Comparison of ENCODE assay signal across 8 cellular contexts in the genomic region with DNA sequence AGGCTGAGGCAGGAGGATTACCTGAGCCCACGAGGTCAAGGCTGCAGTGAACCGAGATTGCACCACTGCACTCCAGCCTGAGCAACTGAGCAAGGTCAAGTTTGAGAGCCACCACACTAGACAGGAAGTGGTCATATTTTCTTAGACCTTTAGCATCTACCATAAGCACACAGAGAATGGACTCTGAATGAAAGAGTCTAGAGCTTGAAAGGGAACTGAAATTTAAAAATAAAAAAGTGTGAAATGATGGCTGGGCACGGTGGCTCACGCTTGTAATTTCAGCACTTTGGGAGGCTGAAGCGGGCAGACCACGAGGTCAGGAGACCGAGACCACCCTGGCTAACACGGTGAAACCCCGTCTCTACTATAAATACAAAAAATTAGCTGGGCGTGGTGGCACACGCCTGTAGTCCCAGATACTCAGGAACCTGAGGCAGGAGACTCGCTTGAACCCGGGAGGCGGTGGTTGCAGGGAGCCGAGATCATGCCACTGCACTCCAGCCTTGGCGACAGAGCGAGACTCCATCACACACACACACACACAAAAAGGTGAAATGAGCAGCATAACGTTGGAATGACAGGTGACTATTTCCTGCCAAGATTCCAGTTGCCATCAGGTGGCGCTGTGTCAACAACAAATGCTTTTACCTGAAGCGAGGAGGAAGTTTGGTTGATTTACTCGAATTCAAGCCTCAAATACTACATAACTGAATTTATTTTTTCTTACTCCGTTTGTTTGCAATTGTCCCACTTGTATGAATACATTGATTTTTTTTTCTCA. TPM values are rescaled to one million over a fixed set of nuclear protein-coding genes. Genes with fewer than 3 reads are reported as not detected.
DNase-seq lines count a peak whose midpoint lies in the region; ATAC-seq and TF ChIP-seq lines count a peak whose summit lies in the region.

No MANE protein-coding gene starts in this region.

- H3K27me3 ChIP-seq in H9 (ENCODE audit: insufficient read depth, low read length): no peaks in the 10 kb centered on the region
- no peaks in the 10 kb centered on the region for H3K27me3 ChIP-seq in Loucy (ENCODE audit: insufficient read depth, low read length, poor library complexity, severe bottlenecking)
- H3K27me3 ChIP-seq in SU-DHL-6 (ENCODE audit: low read length): no peaks in the 10 kb centered on the region
- H3K27me3 ChIP-seq in aorta (ENCODE audit: control insufficient read depth in 1 of 2, insufficient read depth in 2 of 2, low read length in 1 of 2): no peaks in the 10 kb centered on the region

- DNase-seq in GM03348 (ENCODE audit: low spot score) (peak; percentile 68), H9 (peak; percentile 75), left cardiac atrium (peak; percentile 64), pulmonary artery endothelial cell (ENCODE audit: low read depth, low spot score) (peak; percentile 56), aorta (peak; percentile 75 to 82)
- peak; percentile 80 for DNase-seq in activated naive CD8-positive, alpha-beta T cell treated with anti-CD3 and anti-CD28 coated beads, Interleukin-2, amount 50 U/mL, for 24 hours

- H4K20me1 ChIP-seq in H9 (ENCODE audit: control insufficient read depth, insufficient read depth, insufficient read length) (no peaks in the 10 kb centered on the region), Loucy (ENCODE audit: insufficient read depth, low read length, poor library complexity, severe bottlenecking) (no peaks in the 10 kb centered on the region), SU-DHL-6 (ENCODE audit: low read depth, low read length) (no peaks in the 10 kb centered on the region)

- H3T11ph ChIP-seq in H9 (ENCODE audit: low read length): no peak overlapping the region

- ATAC-seq in activated naive CD8-positive, alpha-beta T cell treated with anti-CD3 and anti-CD28 coated beads, Interleukin-2, amount 50 U/mL, for 24 hours: peak; percentile 57
- ATAC-seq in left cardiac atrium (peak; percentile 50 to 54), aorta (ENCODE audit: low FRiP score) (peak; percentile 79)

- no peak overlapping the region for H4K91ac ChIP-seq in H9 (ENCODE audit: insufficient read length, low read depth, low read length)

- H3K14ac ChIP-seq in H9 (ENCODE audit: insufficient read depth, low read length): 0 out of 2 replicates have a peak overlapping the region, but pooled peaks have one; percentile 13

- peaks cover 1% of the 10 kb centered on the region for H3K27me3 Mint-ChIP-seq in H9 (ENCODE audit: low read depth)
- peaks cover 2% of the 10 kb centered on the region for H3K27me3 Mint-ChIP-seq in activated naive CD8-positive, alpha-beta T cell treated with anti-CD3 and anti-CD28 coated beads, Interleukin-2, amount 50 U/mL, for 24 hours

- TF ChIP-seq CTCF in H9 (conservative IDR thresholded peaks at IDR 0.05) (peak; percentile 92), Loucy (conservative IDR thresholded peaks at IDR 0.05; ENCODE audit: low read length) (peak; percentile 89), SU-DHL-6 (IDR thresholded peaks at IDR 0.05; ENCODE audit: insufficient read depth, low read length, poor library complexity, severe bottlenecking) (peak; percentile 79)

- H3K9me3 Mint-ChIP-seq in H9: no peaks in the 10 kb centered on the region
- H3K9me3 Mint-ChIP-seq in activated naive CD8-positive, alpha-beta T cell treated with anti-CD3 and anti-CD28 coated beads, Interleukin-2, amount 50 U/mL, for 24 hours: no peaks in the 10 kb centered on the region

- H3K4ac ChIP-seq in H9 (ENCODE audit: low read depth, low read length): no peak overlapping the region

- H3K4me3 ChIP-seq in Loucy (ENCODE audit: low read length, poor library complexity, severe bottlenecking) (peak overlapping the region; percentile 51), SU-DHL-6 (ENCODE audit: insufficient read depth, low read length, poor library complexity, severe bottlenecking) (peak overlapping the region; percentile 27), aorta (ENCODE audit: low read length in 2 of 2) (no peak overlapping the region)

- H3K18ac ChIP-seq in H9 (ENCODE audit: insufficient read length, low read depth, low read length): no peak overlapping the region

- H3K4me2 ChIP-seq in H9 (ENCODE audit: insufficient read depth, insufficient read length, low read length) (peak overlapping the region; percentile 65), Loucy (ENCODE audit: low read depth, low read length, poor library complexity, severe bottlenecking) (peak overlapping the region; percentile 48), SU-DHL-6 (ENCODE audit: low read depth, low read length, poor library complexity, severe bottlenecking) (peak overlapping the region; percentile 58)

- H2AFZ ChIP-seq in H9 (ENCODE audit: low read length): no peak overlapping the region
- H2AFZ ChIP-seq in Loucy (ENCODE audit: low read length): peak overlapping the region; percentile 53
- H2AFZ ChIP-seq in SU-DHL-6 (ENCODE audit: low read depth, low read length, severe bottlenecking): peak overlapping the region; percentile 91

- no peak overlapping the region for H2BK12ac ChIP-seq in H9 (ENCODE audit: insufficient read length, low read depth, low read length)

- H3K4me1 ChIP-seq in H9 (ENCODE audit: insufficient read depth, low read length) (no peaks in the 10 kb centered on the region; the same call in 1 of the 2 replicates), Loucy (ENCODE audit: insufficient read depth, low read length, poor library complexity, severe bottlenecking) (peaks cover 3% of the 10 kb centered on the region), aorta (ENCODE audit: control insufficient read depth in 1 of 2, insufficient read depth in 2 of 2, low read length in 2 of 2) (no peaks in the 10 kb centered on the region)

- peaks cover 4% of the 10 kb centered on the region for H3K23me2 ChIP-seq in H9 (ENCODE audit: insufficient read length, low read depth, low read length, poor library complexity, severe bottlenecking)

- H3K9me2 ChIP-seq in Loucy (replicated peaks; ENCODE audit: low read depth, low read length): no peaks in the 10 kb centered on the region
- no peaks in the 10 kb centered on the region for H3K9me2 ChIP-seq in SU-DHL-6 (replicated peaks; ENCODE audit: insufficient read depth, low read length)

- H3K9me3 ChIP-seq in H9 (ENCODE audit: control insufficient read depth, low read depth, low read length) (no peaks in the 10 kb centered on the region), Loucy (ENCODE audit: insufficient read depth, low read depth, low read length) (no peaks in the 10 kb centered on the region), SU-DHL-6 (ENCODE audit: insufficient read depth, low read length) (no peaks in the 10 kb centered on the region), aorta (ENCODE audit: control insufficient read depth, low read length) (no peaks in the 10 kb centered on the region)

- no peak overlapping the region for H2AK5ac ChIP-seq in H9 (ENCODE audit: insufficient read length, low read length)

- WGBS in H9 (ENCODE audit: extremely low coverage, insufficient read length, low lambda C conversion rate): no CpG with 5 or more reads among the region's 22 CpGs
- 21 to 23% methylated on average over 22 of the region's 22 CpGs for WGBS in aorta, 2 donors

- peak overlapping the region in 1 of 3 experiments; percentile 16; a peak in 1 of 7 replicates for H3K27ac Mint-ChIP-seq in H9
- peak overlapping the region; percentile 70 for H3K27ac Mint-ChIP-seq in activated naive CD8-positive, alpha-beta T cell treated with anti-CD3 and anti-CD28 coated beads, Interleukin-2, amount 50 U/mL, for 24 hours

- H2BK120ac ChIP-seq in H9 (ENCODE audit: low read depth, low read length, poor library complexity, severe bottlenecking): no peak overlapping the region

- no peaks in the 10 kb centered on the region for H3K79me1 ChIP-seq in H9 (ENCODE audit: insufficient read depth, low read depth, low read length, poor library complexity, severe bottlenecking)

- no peak overlapping the region for H4K8ac ChIP-seq in H9 (replicated peaks; ENCODE audit: insufficient read length, low read depth, low read length)

- no peak overlapping the region for H4K5ac ChIP-seq in H9 (ENCODE audit: insufficient read length, low read depth, low read length)

- no peak overlapping the region for H3K56ac ChIP-seq in H9 (ENCODE audit: insufficient read length, low read depth, low read length)

- H2BK5ac ChIP-seq in H9 (ENCODE audit: insufficient read length, low read length): no peak overlapping the region

- H3K36me3 ChIP-seq in Loucy (ENCODE audit: insufficient read depth, low read length) (no peaks in the 10 kb centered on the region), SU-DHL-6 (ENCODE audit: low read length) (no peaks in the 10 kb centered on the region), aorta (ENCODE audit: control insufficient read depth in 1 of 2, insufficient read depth in 2 of 2, low read length in 1 of 2) (no peaks in the 10 kb centered on the region)

- H3K9ac ChIP-seq in H9 (ENCODE audit: extremely low read depth, insufficient read length, low read length) (no peak overlapping the region), Loucy (ENCODE audit: low read depth, low read length, poor library complexity, severe bottlenecking) (no peak overlapping the region), SU-DHL-6 (ENCODE audit: low read length) (peak overlapping the region; percentile 29; the same call in 1 of the 2 replicates)

- H3K79me2 ChIP-seq in H9 (ENCODE audit: insufficient read depth, low read length) (no peaks in the 10 kb centered on the region), Loucy (ENCODE audit: insufficient read depth, low read length) (no peaks in the 10 kb centered on the region), SU-DHL-6 (ENCODE audit: insufficient read depth, low read length) (no peaks in the 10 kb centered on the region)

- no peak overlapping the region for H3K27ac ChIP-seq in H9 (ENCODE audit: insufficient read length, low read depth, low read length)
- H3K27ac ChIP-seq in SU-DHL-6 (ENCODE audit: low read depth, low read length): no peak overlapping the region
- no peak overlapping the region for H3K27ac ChIP-seq in aorta (ENCODE audit: low read depth in 1 of 2, low read length in 2 of 2)

- H3F3A ChIP-seq in Loucy (ENCODE audit: low read depth) (no peaks in the 10 kb centered on the region), SU-DHL-6 (ENCODE audit: insufficient read depth) (no peaks in the 10 kb centered on the region)

- no peak overlapping the region for H2BK20ac ChIP-seq in H9 (ENCODE audit: low read depth, low read length, poor library complexity, severe bottlenecking)

- peak overlapping the region; percentile 22 to 30; a peak in 4 of 5 replicates for H3K4me3 Mint-ChIP-seq in H9
- peak overlapping the region; percentile 59 for H3K4me3 Mint-ChIP-seq in activated naive CD8-positive, alpha-beta T cell treated with anti-CD3 and anti-CD28 coated beads, Interleukin-2, amount 50 U/mL, for 24 hours

- H2BK15ac ChIP-seq in H9 (ENCODE audit: low read depth, low read length): no peak overlapping the region

- no peak overlapping the region for H3K23ac ChIP-seq in H9 (ENCODE audit: insufficient read length, low read depth, low read length)

- no peaks in the 10 kb centered on the region for H3K36me3 Mint-ChIP-seq in H9 (ENCODE audit: insufficient read depth in 1 of 3, low read depth in 3 of 3)
- H3K36me3 Mint-ChIP-seq in activated naive CD8-positive, alpha-beta T cell treated with anti-CD3 and anti-CD28 coated beads, Interleukin-2, amount 50 U/mL, for 24 hours (ENCODE audit: low read depth): no peaks in the 10 kb centered on the region

- H3K4me1 Mint-ChIP-seq in H9: peaks cover 14 to 15% of the 10 kb centered on the region in 2 experiments
- peaks cover 17% of the 10 kb centered on the region for H3K4me1 Mint-ChIP-seq in activated naive CD8-positive, alpha-beta T cell treated with anti-CD3 and anti-CD28 coated beads, Interleukin-2, amount 50 U/mL, for 24 hours

- intact Hi-C loops in left cardiac atrium (cut with DNase I): loop anchor here (5.0 kb wide), 3 partner anchors 35 to 835 kb away; partner anchors contain the start of gene JAK2 (in 2 of the 2)
- intact Hi-C loops in aorta (cut with DNase I): loop anchor here (2.0 to 10.0 kb wide), 4 partner anchors 90 to 665 kb away; no protein-coding TSS in a partner anchor

RNA-seq across cellular contexts. Expression of gene AK3, which starts 21.3 kb away (rescaled TPM):
- total RNA-seq in H9 (2021): 41.5 and 42.7 TPM in 2 replicates
- total RNA-seq in left cardiac atrium: 10 to 100 TPM; 91.1 to 98.8 TPM
- 53.0 and 54.0 TPM in 2 replicates for total RNA-seq in pulmonary artery endothelial cell
- total RNA-seq in aorta: 10 to 100 TPM; 39.4 to 51.4 TPM
- polyA plus RNA-seq in aorta: 10 to 100 TPM; 52.1 to 56.1 TPM

RNA-seq across cellular contexts. Expression of gene RCL1, which starts 30.4 kb away (rescaled TPM):
- total RNA-seq in H9 (2021) (34.4 and 34.5 TPM in 2 replicates), left cardiac atrium (10 to 100 TPM in 1 of 2 donors, 1 to 10 TPM in 1; 6.0 to 10.1 TPM), pulmonary artery endothelial cell (20.8 and 21.5 TPM in 2 replicates), aorta (10 to 100 TPM; 32.3 to 41.9 TPM)
- 10 to 100 TPM; 10.8 to 21.3 TPM for polyA plus RNA-seq in aorta

Comparison
In these comparisons a context has a peak if more than half of its experiments do, and no peak if none do; other contexts are left out.
1. H3K4me3 ChIP-seq: peak in Loucy (single experiment) and SU-DHL-6 (single experiment); none in aorta (0 of 2).
2. Peak in every context shown above with its lines, with median percentiles within 50 percentile points of each other: DNase-seq, H3K4me2 ChIP-seq, CTCF ChIP-seq and ATAC-seq.